Comparison of ENCODE assay signal across 8 cellular contexts in genomic region chr3:143207338-143207961, GRCh38.
DNase-seq lines count a peak whose midpoint lies in the region; ATAC-seq and TF ChIP-seq lines count a peak whose summit lies in the region.

No MANE protein-coding gene starts in this region.

- DNase-seq in activated CD8-positive, alpha-beta T cell treated with anti-CD3 and anti-CD28 coated beads for 36 hours, result peak; percentile 66
- no peak for DNase-seq in activated CD8-positive, alpha-beta T cell treated with anti-CD3 and anti-CD28 coated beads, Interleukin-2, amount 10 ng/mL, durations not matched to agents 7 days and 5 days
- DNase-seq in OCI-M1 (lab: John Stamatoyannopoulos, UW), result peak; percentile 65
- DNase-seq in myocyte (ENCODE audit: low read depth), result peak; percentile 72
- no peak for DNase-seq in NCI-H526 treated with DMSO at 0.1 percent for 48 hours (lab: John Stamatoyannopoulos, UW)
- no peak for DNase-seq in upper lobe of right lung
- no peak for DNase-seq in activated gamma-delta T cell (lab: John Stamatoyannopoulos, UW)

- no peak overlapping the region for H3K4me3 ChIP-seq in upper lobe of right lung

- H3K9me3 ChIP-seq in upper lobe of right lung, result no peaks in the 10 kb centered on the region

- H3K36me3 Mint-ChIP-seq in activated CD8-positive, alpha-beta T cell treated with anti-CD3 and anti-CD28 coated beads for 36 hours (ENCODE audit: low read depth), result no peaks in the 10 kb centered on the region
- H3K36me3 Mint-ChIP-seq in activated CD8-positive, alpha-beta T cell treated with anti-CD3 and anti-CD28 coated beads, Interleukin-2, amount 10 ng/mL, durations not matched to agents 7 days and 5 days (ENCODE audit: low read depth), result no peaks in the 10 kb centered on the region

- no peak overlapping the region for H3K27ac Mint-ChIP-seq in activated CD8-positive, alpha-beta T cell treated with anti-CD3 and anti-CD28 coated beads for 36 hours
- H3K27ac Mint-ChIP-seq in activated CD8-positive, alpha-beta T cell treated with anti-CD3 and anti-CD28 coated beads, Interleukin-2, amount 10 ng/mL, durations not matched to agents 7 days and 5 days, result no peak overlapping the region

- no peak overlapping the region for H3K4me3 Mint-ChIP-seq in activated CD8-positive, alpha-beta T cell treated with anti-CD3 and anti-CD28 coated beads for 36 hours
- H3K4me3 Mint-ChIP-seq in activated CD8-positive, alpha-beta T cell treated with anti-CD3 and anti-CD28 coated beads, Interleukin-2, amount 10 ng/mL, durations not matched to agents 7 days and 5 days, result no peak overlapping the region

- POLR2A ChIA-PET in activated CD8-positive, alpha-beta T cell treated with anti-CD3 and anti-CD28 coated beads for 36 hours (lab: Charles Lee), result no interaction called here
- POLR2A ChIA-PET in activated CD8-positive, alpha-beta T cell treated with anti-CD3 and anti-CD28 coated beads, Interleukin-2, amount 10 ng/mL, durations not matched to agents 7 days and 5 days (lab: Charles Lee), result no interaction called here

- H3K27me3 ChIP-seq in upper lobe of right lung, result no peaks in the 10 kb centered on the region

- H3K4me1 Mint-ChIP-seq in activated CD8-positive, alpha-beta T cell treated with anti-CD3 and anti-CD28 coated beads for 36 hours (ENCODE audit: low read depth), result peaks cover 14% of the 10 kb centered on the region
- H3K4me1 Mint-ChIP-seq in activated CD8-positive, alpha-beta T cell treated with anti-CD3 and anti-CD28 coated beads, Interleukin-2, amount 10 ng/mL, durations not matched to agents 7 days and 5 days (ENCODE audit: low read depth), result peaks cover 12% of the 10 kb centered on the region

- no peaks in the 10 kb centered on the region for H3K4me1 ChIP-seq in upper lobe of right lung

- CTCF ChIA-PET in activated CD8-positive, alpha-beta T cell treated with anti-CD3 and anti-CD28 coated beads for 36 hours (lab: Charles Lee), result interaction anchor here (1.4 kb wide), 1 partner anchor 15 kb away, joined by 3 read pairs; no protein-coding TSS in a partner anchor
- CTCF ChIA-PET in activated CD8-positive, alpha-beta T cell treated with anti-CD3 and anti-CD28 coated beads, Interleukin-2, amount 10 ng/mL, durations not matched to agents 7 days and 5 days (lab: Charles Lee), result no interaction called here

- no peak for TF ChIP-seq CTCF in activated CD8-positive, alpha-beta T cell treated with anti-CD3 and anti-CD28 coated beads for 36 hours (IDR thresholded peaks at IDR 0.05)
- TF ChIP-seq CTCF in upper lobe of right lung (IDR thresholded peaks at IDR 0.05), result no peak

- ATAC-seq in activated CD8-positive, alpha-beta T cell treated with anti-CD3 and anti-CD28 coated beads for 36 hours, result peak; percentile 64
- no peak for ATAC-seq in activated CD8-positive, alpha-beta T cell treated with anti-CD3 and anti-CD28 coated beads, Interleukin-2, amount 10 ng/mL, durations not matched to agents 7 days and 5 days
- ATAC-seq in HG02870 (IDR thresholded peaks at IDR 0.05; ENCODE audit: unreplicated experiment) (peak; percentile 81), upper lobe of right lung (no peak)

- H3K27ac ChIP-seq in upper lobe of right lung, result no peak overlapping the region

- H3K9me3 Mint-ChIP-seq in activated CD8-positive, alpha-beta T cell treated with anti-CD3 and anti-CD28 coated beads for 36 hours, result peaks cover 6% of the 10 kb centered on the region
- H3K9me3 Mint-ChIP-seq in activated CD8-positive, alpha-beta T cell treated with anti-CD3 and anti-CD28 coated beads, Interleukin-2, amount 10 ng/mL, durations not matched to agents 7 days and 5 days (ENCODE audit: insufficient read depth), result no peaks in the 10 kb centered on the region

- H3K36me3 ChIP-seq in upper lobe of right lung, result no peaks in the 10 kb centered on the region

- intact Hi-C loops in activated CD8-positive, alpha-beta T cell treated with anti-CD3 and anti-CD28 coated beads for 36 hours (cut with micrococcal nuclease), result no loop called here
- intact Hi-C loops in upper lobe of right lung (cut with DNase I), result no loop called here

- no peaks in the 10 kb centered on the region for H3K27me3 Mint-ChIP-seq in activated CD8-positive, alpha-beta T cell treated with anti-CD3 and anti-CD28 coated beads for 36 hours
- no peaks in the 10 kb centered on the region for H3K27me3 Mint-ChIP-seq in activated CD8-positive, alpha-beta T cell treated with anti-CD3 and anti-CD28 coated beads, Interleukin-2, amount 10 ng/mL, durations not matched to agents 7 days and 5 days (ENCODE audit: low read depth)

Comparison
In these comparisons a context has a peak if more than half of its experiments do, and no peak if none do; other contexts are left out.
1. ATAC-seq: peak in activated CD8-positive, alpha-beta T cell treated with anti-CD3 and anti-CD28 coated beads for 36 hours (single experiment) and HG02870 (single experiment); none in activated CD8-positive, alpha-beta T cell treated with anti-CD3 and anti-CD28 coated beads, Interleukin-2, amount 10 ng/mL, durations not matched to agents 7 days and 5 days (single experiment) and upper lobe of right lung (single experiment).
2. DNase-seq: peak in activated CD8-positive, alpha-beta T cell treated with anti-CD3 and anti-CD28 coated beads for 36 hours (single experiment), OCI-M1 (single experiment) and myocyte (single experiment); none in activated CD8-positive, alpha-beta T cell treated with anti-CD3 and anti-CD28 coated beads, Interleukin-2, amount 10 ng/mL, durations not matched to agents 7 days and 5 days (single experiment), NCI-H526 treated with DMSO at 0.1 percent for 48 hours (single experiment), upper lobe of right lung (single experiment) and activated gamma-delta T cell (single experiment).